In genomic region chr1:23562138-23562819, GRCh38 we compare ENCODE assay signal across 1 cellular context.
TF ChIP-seq lines count a peak whose summit lies in the region.

No MANE protein-coding gene starts in this region.

TF ChIP-seq in HepG2, 621 proteins besides CTCF, POLR2A, EP300 and RAD21 (continued from another document and continues in another):
- TF ChIP-seq REST (IDR thresholded peaks at IDR 0.05; ENCODE audit: borderline replicate concordance in 1 of 2, low read depth in 1 of 2, low read length in 2 of 2) = no peak; a peak in 1 of 4 replicates
- TF ChIP-seq ZNF317 (CRISPR knock-in tag; IDR thresholded peaks at IDR 0.05) = no peak
- no peak for TF ChIP-seq SRSF4 (IDR thresholded peaks at IDR 0.05; ENCODE audit: low read depth, low read length, poor library complexity, severe bottlenecking)
- no peak for TF ChIP-seq ZNF644 (CRISPR knock-in tag; IDR thresholded peaks at IDR 0.05; ENCODE audit: low read depth)
- peak; percentile 46; the same call in 1 of the 2 replicates for TF ChIP-seq ZNF143 (CRISPR knock-in tag; IDR thresholded peaks at IDR 0.05)
- peak; percentile 27; the same call in 1 of the 2 replicates for TF ChIP-seq THAP11 (CRISPR knock-in tag; IDR thresholded peaks at IDR 0.05)
- TF ChIP-seq ZNF33B (CRISPR knock-in tag; IDR thresholded peaks at IDR 0.05) = no peak
- TF ChIP-seq ZBED4 (CRISPR knock-in tag; IDR thresholded peaks at IDR 0.05; ENCODE audit: borderline replicate concordance) = no peak
- TF ChIP-seq ELF3 (CRISPR knock-in tag; IDR thresholded peaks at IDR 0.05) = peak; percentile 57; the same call in 1 of the 2 replicates
- no peak for TF ChIP-seq ZNF878 (CRISPR knock-in tag; IDR thresholded peaks at IDR 0.05)
- TF ChIP-seq GABPA (IDR thresholded peaks at IDR 0.05; ENCODE audit: low read depth, low read length) = no peak
- no peak for TF ChIP-seq GABPA (CRISPR knock-in tag; IDR thresholded peaks at IDR 0.05; ENCODE audit: low read depth)
- 0 out of 2 replicates have a peak, but pooled peaks have one; percentile 18 for TF ChIP-seq JUND (CRISPR knock-in tag; IDR thresholded peaks at IDR 0.05)
- no peak for TF ChIP-seq SNAI1 (CRISPR knock-in tag; IDR thresholded peaks at IDR 0.05; ENCODE audit: borderline replicate concordance)
- TF ChIP-seq ZNF609 (CRISPR knock-in tag; IDR thresholded peaks at IDR 0.05; ENCODE audit: borderline replicate concordance) = peak; percentile 65; the same call in 1 of the 2 replicates
- peak; percentile 73 for TF ChIP-seq NFYB (CRISPR knock-in tag; IDR thresholded peaks at IDR 0.05)
- TF ChIP-seq ZNF703 (CRISPR knock-in tag; IDR thresholded peaks at IDR 0.05; ENCODE audit: borderline replicate concordance) = no peak
- no peak for TF ChIP-seq PLRG1 (conservative IDR thresholded peaks at IDR 0.05)
- no peak for TF ChIP-seq KLF13 (CRISPR knock-in tag; IDR thresholded peaks at IDR 0.05)
- 0 out of 2 replicates have a peak, but pooled peaks have one; percentile 21 for TF ChIP-seq ZBTB33 (CRISPR knock-in tag; IDR thresholded peaks at IDR 0.05)
- no peak for TF ChIP-seq EZH2 (conservative IDR thresholded peaks at IDR 0.05; ENCODE audit: low read depth, low read length)
- TF ChIP-seq NFAT5 (CRISPR knock-in tag; IDR thresholded peaks at IDR 0.05) = no peak
- no peak for TF ChIP-seq SMARCC2 (IDR thresholded peaks at IDR 0.05)
- TF ChIP-seq LRRFIP1 (CRISPR knock-in tag; conservative IDR thresholded peaks at IDR 0.05) = no peak
- 0 out of 2 replicates have a peak, but pooled peaks have one; percentile 29 for TF ChIP-seq SP2 (CRISPR knock-in tag; IDR thresholded peaks at IDR 0.05)
- 0 out of 2 replicates have a peak, but pooled peaks have one; percentile 12 for TF ChIP-seq FOXK2 (IDR thresholded peaks at IDR 0.05)
- TF ChIP-seq JUN (CRISPR knock-in tag; IDR thresholded peaks at IDR 0.05) = peak; percentile 56; the same call in 1 of the 2 replicates
- no peak for TF ChIP-seq ZNF674 (CRISPR knock-in tag; IDR thresholded peaks at IDR 0.05; ENCODE audit: low read depth)
- TF ChIP-seq ZNF546 (CRISPR knock-in tag; conservative IDR thresholded peaks at IDR 0.05) = no peak
- TF ChIP-seq ZNF737 (CRISPR knock-in tag; IDR thresholded peaks at IDR 0.05; ENCODE audit: borderline replicate concordance) = no peak
- 0 out of 2 replicates have a peak, but pooled peaks have one; percentile 44 for TF ChIP-seq SIN3B (IDR thresholded peaks at IDR 0.05; ENCODE audit: low read length)
- peak; percentile 33; the same call in 1 of the 2 replicates for TF ChIP-seq BHLHE40 (IDR thresholded peaks at IDR 0.05; ENCODE audit: low read length)
- TF ChIP-seq REXO4 (CRISPR knock-in tag; IDR thresholded peaks at IDR 0.05; ENCODE audit: borderline replicate concordance) = no peak
- no peak for TF ChIP-seq ERF (CRISPR knock-in tag; IDR thresholded peaks at IDR 0.05)
